In genomic region chr2:26298638-26299393, GRCh38 we compare ENCODE assay signal across 8 cellular contexts. TPM values are rescaled to one million over a fixed set of nuclear protein-coding genes. Genes with fewer than 3 reads are reported as not detected.
DNase-seq lines count a peak whose midpoint lies in the region; TF ChIP-seq lines count a peak whose summit lies in the region.

No MANE protein-coding gene starts in this region.

- H4K20me1 ChIP-seq in neural progenitor cell (ENCODE audit: low read depth), result no peaks in the 10 kb centered on the region

- intact Hi-C loops in activated CD4-positive, alpha-beta memory T cell treated with anti-CD3 and anti-CD28 coated beads for 36 hours (cut with micrococcal nuclease), result loop anchor here (2.0 kb wide), 1 partner anchor 54 kb away; the partner anchor contains the start of genes HADHA and HADHB

- POLR2A ChIA-PET in activated CD4-positive, alpha-beta memory T cell treated with anti-CD3 and anti-CD28 coated beads for 36 hours (lab: Charles Lee), result interaction anchor here (0.7 to 1.0 kb wide), 2 partner anchors 22 to 53 kb away, joined by 3 read pairs; no protein-coding TSS in a partner anchor
- POLR2A ChIA-PET in activated CD4-positive, alpha-beta memory T cell treated with anti-CD3 and anti-CD28 coated beads, Interleukin-2, amount 10 ng/mL, durations not matched to agents 7 days and 5 days (lab: Charles Lee), result interaction anchor here (0.9 to 1.9 kb wide), 4 partner anchors 29 to 55 kb away, joined by 3 to 4 read pairs (median 4); partner anchors contain the start of gene ADGRF3

- peaks cover 45% of the 10 kb centered on the region for H3F3A ChIP-seq in neural progenitor cell (ENCODE audit: low read depth)

- no peaks in the 10 kb centered on the region for H3K4me1 Mint-ChIP-seq in activated CD4-positive, alpha-beta memory T cell treated with anti-CD3 and anti-CD28 coated beads for 36 hours (ENCODE audit: low read depth)
- H3K4me1 Mint-ChIP-seq in activated CD4-positive, alpha-beta memory T cell treated with anti-CD3 and anti-CD28 coated beads, Interleukin-2, amount 10 ng/mL, durations not matched to agents 7 days and 5 days, result no peaks in the 10 kb centered on the region
- peaks cover 7% of the 10 kb centered on the region for H3K4me1 Mint-ChIP-seq in neural progenitor cell
- H3K4me1 Mint-ChIP-seq in osteocyte (ENCODE audit: unreplicated experiment), result no peaks in the 10 kb centered on the region

- H3K9me3 Mint-ChIP-seq in activated CD4-positive, alpha-beta memory T cell treated with anti-CD3 and anti-CD28 coated beads for 36 hours, result no peaks in the 10 kb centered on the region
- no peaks in the 10 kb centered on the region for H3K9me3 Mint-ChIP-seq in activated CD4-positive, alpha-beta memory T cell treated with anti-CD3 and anti-CD28 coated beads, Interleukin-2, amount 10 ng/mL, durations not matched to agents 7 days and 5 days
- no peaks in the 10 kb centered on the region for H3K9me3 Mint-ChIP-seq in neural progenitor cell
- H3K9me3 Mint-ChIP-seq in osteocyte (ENCODE audit: unreplicated experiment), result no peaks in the 10 kb centered on the region

- H3K27me3 ChIP-seq in neural progenitor cell, result peaks cover 26% of the 10 kb centered on the region

- no peaks in the 10 kb centered on the region for H3K36me3 ChIP-seq in neural progenitor cell

- H3K27me3 Mint-ChIP-seq in activated CD4-positive, alpha-beta memory T cell treated with anti-CD3 and anti-CD28 coated beads for 36 hours, result no peaks in the 10 kb centered on the region
- peaks cover 25% of the 10 kb centered on the region for H3K27me3 Mint-ChIP-seq in activated CD4-positive, alpha-beta memory T cell treated with anti-CD3 and anti-CD28 coated beads, Interleukin-2, amount 10 ng/mL, durations not matched to agents 7 days and 5 days
- peaks cover 11% of the 10 kb centered on the region for H3K27me3 Mint-ChIP-seq in neural progenitor cell (ENCODE audit: insufficient read depth, low read depth)
- no peaks in the 10 kb centered on the region for H3K27me3 Mint-ChIP-seq in osteocyte (ENCODE audit: unreplicated experiment)

- H3K79me2 ChIP-seq in neural progenitor cell (ENCODE audit: low read depth), result no peaks in the 10 kb centered on the region

- peak overlapping the region; percentile 83 for H2AFZ ChIP-seq in neural progenitor cell (replicated peaks)

- peak overlapping the region; percentile 93 for H3K4me2 ChIP-seq in neural progenitor cell

- H3K4me3 ChIP-seq in fibroblast of pulmonary artery (replicated peaks; ENCODE audit: low read depth, low read length) (peak overlapping the region; percentile 58), neural progenitor cell (peak overlapping the region; percentile 42)

- no peak overlapping the region for H3K9ac ChIP-seq in neural progenitor cell

- TF ChIP-seq CTCF in fibroblast of pulmonary artery (IDR thresholded peaks at IDR 0.05; ENCODE audit: low read length, missing control alignments) (no peak), neural progenitor cell (IDR thresholded peaks at IDR 0.05) (no peak), osteocyte (IDR thresholded peaks at IDR 0.05) (no peak)

- no peaks in the 10 kb centered on the region for H3K36me3 Mint-ChIP-seq in activated CD4-positive, alpha-beta memory T cell treated with anti-CD3 and anti-CD28 coated beads for 36 hours
- no peaks in the 10 kb centered on the region for H3K36me3 Mint-ChIP-seq in activated CD4-positive, alpha-beta memory T cell treated with anti-CD3 and anti-CD28 coated beads, Interleukin-2, amount 10 ng/mL, durations not matched to agents 7 days and 5 days (ENCODE audit: low read depth)
- H3K36me3 Mint-ChIP-seq in neural progenitor cell, result no peaks in the 10 kb centered on the region
- H3K36me3 Mint-ChIP-seq in osteocyte (ENCODE audit: unreplicated experiment), result no peaks in the 10 kb centered on the region

- H3K4me1 ChIP-seq in neural progenitor cell, result peaks cover 42% of the 10 kb centered on the region

- no peak overlapping the region for H3K4me3 Mint-ChIP-seq in activated CD4-positive, alpha-beta memory T cell treated with anti-CD3 and anti-CD28 coated beads for 36 hours
- H3K4me3 Mint-ChIP-seq in activated CD4-positive, alpha-beta memory T cell treated with anti-CD3 and anti-CD28 coated beads, Interleukin-2, amount 10 ng/mL, durations not matched to agents 7 days and 5 days, result no peak overlapping the region
- H3K4me3 Mint-ChIP-seq in neural progenitor cell, result no peak overlapping the region
- H3K4me3 Mint-ChIP-seq in osteocyte (ENCODE audit: unreplicated experiment), result no peak overlapping the region

- peak; percentile 44 for DNase-seq in activated CD4-positive, alpha-beta memory T cell treated with anti-CD3 and anti-CD28 coated beads for 36 hours
- DNase-seq in activated CD4-positive, alpha-beta memory T cell treated with anti-CD3 and anti-CD28 coated beads, Interleukin-2, amount 10 ng/mL, durations not matched to agents 7 days and 5 days, result no peak
- DNase-seq in activated CD8-positive, alpha-beta memory T cell treated with anti-CD3 and anti-CD28 coated beads, Interleukin-2, amount 50 U/mL, for 4 hours, result peak; percentile 25
- peak; percentile 55 for DNase-seq in fibroblast of pulmonary artery (ENCODE audit: low read depth)
- DNase-seq in neural progenitor cell (ENCODE audit: low spot score), result peak; percentile 49
- no peak for DNase-seq in NCI-H187 treated with DMSO at 0.1 percent for 48 hours (lab: John Stamatoyannopoulos, UW)
- DNase-seq in osteocyte (ENCODE audit: extremely low spot score, unreplicated experiment), result no peak
- DNase-seq in NCI-H2107 (lab: John Stamatoyannopoulos, UW), result no peak

- H3K27ac ChIP-seq in neural progenitor cell, result no peak overlapping the region

- CTCF ChIA-PET in activated CD4-positive, alpha-beta memory T cell treated with anti-CD3 and anti-CD28 coated beads for 36 hours (lab: Charles Lee), result interaction anchor here (1.4 kb wide), 1 partner anchor 32 kb away, joined by 5 read pairs; no protein-coding TSS in a partner anchor
- CTCF ChIA-PET in activated CD4-positive, alpha-beta memory T cell treated with anti-CD3 and anti-CD28 coated beads, Interleukin-2, amount 10 ng/mL, durations not matched to agents 7 days and 5 days (lab: Charles Lee), result no interaction called here

- H3K27ac Mint-ChIP-seq in activated CD4-positive, alpha-beta memory T cell treated with anti-CD3 and anti-CD28 coated beads for 36 hours, result no peak overlapping the region
- no peak overlapping the region for H3K27ac Mint-ChIP-seq in activated CD4-positive, alpha-beta memory T cell treated with anti-CD3 and anti-CD28 coated beads, Interleukin-2, amount 10 ng/mL, durations not matched to agents 7 days and 5 days
- H3K27ac Mint-ChIP-seq in neural progenitor cell (no peak overlapping the region), osteocyte (ENCODE audit: unreplicated experiment) (no peak overlapping the region)

- no peaks in the 10 kb centered on the region for H3K9me3 ChIP-seq in neural progenitor cell (ENCODE audit: low read depth)

RNA-seq across cellular contexts. Expression of gene SELENOI, which starts 47.1 kb away (rescaled TPM):
- 10 to 100 TPM; 31.9 to 34.2 TPM for total RNA-seq in activated CD4-positive, alpha-beta memory T cell treated with anti-CD3 and anti-CD28 coated beads for 36 hours
- total RNA-seq in activated CD4-positive, alpha-beta memory T cell treated with anti-CD3 and anti-CD28 coated beads, Interleukin-2, amount 10 ng/mL, durations not matched to agents 7 days and 5 days, result 10 to 100 TPM; 22.9 to 31.4 TPM
- total RNA-seq in neural progenitor cell (ENCODE audit: low replicate concordance), result 32.1 and 51.8 TPM in 2 replicates
- total RNA-seq in osteocyte, result 13.3 and 16.1 TPM in 2 replicates

RNA-seq across cellular contexts. Expression of gene ADGRF3, which starts 47.8 kb away (rescaled TPM):
- 1 to 10 TPM; 1.4 to 3.7 TPM for total RNA-seq in activated CD4-positive, alpha-beta memory T cell treated with anti-CD3 and anti-CD28 coated beads for 36 hours
- total RNA-seq in activated CD4-positive, alpha-beta memory T cell treated with anti-CD3 and anti-CD28 coated beads, Interleukin-2, amount 10 ng/mL, durations not matched to agents 7 days and 5 days, result 1 to 10 TPM; 2.3 to 2.5 TPM
- total RNA-seq in neural progenitor cell (ENCODE audit: low replicate concordance) (0.04 and 0.06 TPM in 2 replicates), osteocyte (0.24 and 0.56 TPM in 2 replicates)

RNA-seq across cellular contexts. Expression of gene HADHB, which starts 54.1 kb away (rescaled TPM):
- total RNA-seq in activated CD4-positive, alpha-beta memory T cell treated with anti-CD3 and anti-CD28 coated beads for 36 hours, result 10 to 100 TPM; 73.8 to 78.1 TPM
- total RNA-seq in activated CD4-positive, alpha-beta memory T cell treated with anti-CD3 and anti-CD28 coated beads, Interleukin-2, amount 10 ng/mL, durations not matched to agents 7 days and 5 days, result 10 to 100 TPM; 71.4 to 72.6 TPM
- total RNA-seq in neural progenitor cell (ENCODE audit: low replicate concordance) (36.5 and 40.6 TPM in 2 replicates), osteocyte (93.1 and 98.5 TPM in 2 replicates)

RNA-seq across cellular contexts. Expression of gene HADHA, which starts 54.4 kb away (rescaled TPM):
- total RNA-seq in activated CD4-positive, alpha-beta memory T cell treated with anti-CD3 and anti-CD28 coated beads for 36 hours, result 100 to 1,000 TPM; 129 to 130 TPM
- 100 to 1,000 TPM; 108 to 110 TPM for total RNA-seq in activated CD4-positive, alpha-beta memory T cell treated with anti-CD3 and anti-CD28 coated beads, Interleukin-2, amount 10 ng/mL, durations not matched to agents 7 days and 5 days
- 98.9 and 120 TPM in 2 replicates for total RNA-seq in neural progenitor cell (ENCODE audit: low replicate concordance)
- 114 and 124 TPM in 2 replicates for total RNA-seq in osteocyte

Comparison
In these comparisons a context has a peak if more than half of its experiments do, and no peak if none do; other contexts are left out.
1. DNase-seq: peak in activated CD4-positive, alpha-beta memory T cell treated with anti-CD3 and anti-CD28 coated beads for 36 hours (single experiment), activated CD8-positive, alpha-beta memory T cell treated with anti-CD3 and anti-CD28 coated beads, Interleukin-2, amount 50 U/mL, for 4 hours (single experiment), fibroblast of pulmonary artery (single experiment) and neural progenitor cell (single experiment); none in activated CD4-positive, alpha-beta memory T cell treated with anti-CD3 and anti-CD28 coated beads, Interleukin-2, amount 10 ng/mL, durations not matched to agents 7 days and 5 days (single experiment), NCI-H187 treated with DMSO at 0.1 percent for 48 hours (single experiment), osteocyte (single experiment) and NCI-H2107 (single experiment).